In genomic region chr16:10827691-10828341, GRCh38 we compare ENCODE assay signal across 9 cellular contexts. TPM values are rescaled to one million over a fixed set of nuclear protein-coding genes. Genes with fewer than 3 reads are reported as not detected.
A peak's percentile ranks its signal among the peaks of the same experiment; 100 is the strongest.
DNase-seq lines count a peak whose midpoint lies in the region; ATAC-seq and TF ChIP-seq lines count a peak whose summit lies in the region.
"Had no signal": no experiment of that assay in that cellular context is flagged by ENCODE, and none has a peak within 500 bp of the region (broad histone marks: within the 10 kb centered on the region; RNA-seq: fewer than 3 reads in every experiment).

No MANE protein-coding gene starts in this region.

- H3F3A ChIP-seq in GM23248 (ENCODE audit: insufficient read depth): peaks cover 14% of the 10 kb centered on the region

- CTCF ChIA-PET in mammary epithelial cell (lab: Charles Lee; ENCODE audit: low non-redundant PET): no interaction called here

- H3K4me3 ChIP-seq in GM23248 (peak overlapping the region; percentile 30; the same call in 1 of the 2 replicates), mammary epithelial cell (replicated peaks in 1 of 3; ENCODE audit: insufficient read depth in 1 of 3, low read depth in 2 of 3, low read length in 3 of 3) (no peak overlapping the region)

- in situ Hi-C loops in GM23248 (cut with MboI) (no loop called here), mammary epithelial cell (cut with MboI; ENCODE audit: low sequenced_read_pairs in 2 of 2) (no loop called here)

- H3K4me3 Mint-ChIP-seq in glutamatergic neuron (ENCODE audit: unreplicated experiment): no peak overlapping the region

- no peaks in the 10 kb centered on the region for H3K4me1 Mint-ChIP-seq in glutamatergic neuron (ENCODE audit: low read depth, unreplicated experiment)

- H3K27ac Mint-ChIP-seq in glutamatergic neuron (ENCODE audit: unreplicated experiment): no peak overlapping the region

- H3K36me3 ChIP-seq in GM23248 (ENCODE audit: low read depth): no peaks in the 10 kb centered on the region
- H3K36me3 ChIP-seq in mammary epithelial cell (ENCODE audit: insufficient read depth, low read length): no peaks in the 10 kb centered on the region

- 5 to 11% methylated on average over 9 to 10 of the region's 11 CpGs for WGBS in GM23248 (ENCODE audit: low coverage in 1 of 2, low lambda C conversion rate in 2 of 2, missing lambda C conversion rate in 2 of 2), 2 experiments
- 23% methylated on average over 6 of the region's 11 CpGs for WGBS in mammary epithelial cell (ENCODE audit: low coverage, missing lambda C conversion rate)

- DNase-seq in GM23248: peak; percentile 95
- peak; percentile 62 for DNase-seq in mammary epithelial cell
- peak; percentile 35 to 58 for DNase-seq in left colon
- peak; percentile 36 for DNase-seq in smooth muscle cell of the brain vasculature (ENCODE audit: low read depth, low spot score)
- DNase-seq in NCI-H748 (lab: John Stamatoyannopoulos, UW; ENCODE audit: unreplicated experiment): no peak
- DNase-seq in T-helper 1 cell: no peak
- DNase-seq in glutamatergic neuron: no peak

- H4K20me1 ChIP-seq in GM23248 (ENCODE audit: insufficient read depth) (no peaks in the 10 kb centered on the region), mammary epithelial cell (ENCODE audit: insufficient read depth, low read length) (no peaks in the 10 kb centered on the region)

- H3K27ac ChIP-seq in GM23248: peak overlapping the region; percentile 79
- peak overlapping the region; percentile 10 for H3K27ac ChIP-seq in mammary epithelial cell (ENCODE audit: insufficient read depth, low read depth, low read length)

- dilution Hi-C loops in mammary epithelial cell (cut with HindIII; ENCODE audit: low sequenced_read_pairs): no loop called here

- H3K9me3 ChIP-seq in GM23248 (ENCODE audit: low read depth) (no peaks in the 10 kb centered on the region), mammary epithelial cell (replicated peaks; ENCODE audit: insufficient read depth, low read length) (no peaks in the 10 kb centered on the region)

- H3K4me2 ChIP-seq in GM23248 (ENCODE audit: unreplicated experiment) (peak overlapping the region; percentile 58), mammary epithelial cell (ENCODE audit: insufficient read depth, low read depth, low read length) (peak overlapping the region; percentile 9)

- ATAC-seq in left colon: peak; percentile 18
- ATAC-seq in GM21381 (IDR thresholded peaks at IDR 0.05; ENCODE audit: unreplicated experiment): no peak

- BruUV-seq in mammary epithelial cell (replicated peaks; lab: Mats Ljungman, UMichigan): no TSS peak

- H3K9ac ChIP-seq in GM23248: peak overlapping the region; percentile 70
- H3K9ac ChIP-seq in mammary epithelial cell (ENCODE audit: insufficient read depth, low read length): no peak overlapping the region

- H3K9me3 Mint-ChIP-seq in glutamatergic neuron (ENCODE audit: unreplicated experiment): no peaks in the 10 kb centered on the region

- H3K36me3 Mint-ChIP-seq in glutamatergic neuron (ENCODE audit: unreplicated experiment): no peaks in the 10 kb centered on the region

- H3K4me1 ChIP-seq in GM23248 (ENCODE audit: insufficient read depth) (peaks cover 23% of the 10 kb centered on the region), mammary epithelial cell (ENCODE audit: insufficient read depth, low read length) (peaks cover 20% of the 10 kb centered on the region)

- H3K79me2 ChIP-seq in GM23248 (ENCODE audit: insufficient read depth) (no peaks in the 10 kb centered on the region), mammary epithelial cell (ENCODE audit: insufficient read depth, low read length) (no peaks in the 10 kb centered on the region)

- H3K9me2 ChIP-seq in GM23248 (ENCODE audit: insufficient read depth): no peaks in the 10 kb centered on the region

- TF ChIP-seq CTCF in mammary epithelial cell (conservative IDR thresholded peaks at IDR 0.05 in 1 of 2, IDR thresholded peaks at IDR 0.05 in 1 of 2; ENCODE audit: extremely low read depth in 1 of 2, insufficient read depth in 1 of 2, low read depth in 1 of 2, low read length in 2 of 2) (no peak), glutamatergic neuron (IDR thresholded peaks at IDR 0.05; ENCODE audit: partially characterized antibody, unreplicated experiment) (no peak)

- peaks cover 4% of the 10 kb centered on the region for H3K27me3 Mint-ChIP-seq in glutamatergic neuron (ENCODE audit: unreplicated experiment)

- intact Hi-C loops in mammary epithelial cell (cut with micrococcal nuclease): loop anchor here (2.0 to 10.0 kb wide), 2 partner anchors 33 to 87 kb away; no protein-coding TSS in a partner anchor
- intact Hi-C loops in left colon (cut with DNase I, micrococcal nuclease): no loop called here

- H3K27me3 ChIP-seq in GM23248 (replicated peaks; ENCODE audit: insufficient read depth) (no peaks in the 10 kb centered on the region; the same call in 1 of the 2 replicates), mammary epithelial cell (ENCODE audit: insufficient read depth, low read length) (no peaks in the 10 kb centered on the region)

- H2AFZ ChIP-seq in GM23248: peak overlapping the region; percentile 67
- H2AFZ ChIP-seq in mammary epithelial cell (ENCODE audit: low read depth, low read length): peak overlapping the region; percentile 79

RNA-seq across cellular contexts. Expression of gene TVP23A, which starts 9.2 kb away (rescaled TPM):
- total RNA-seq in GM23248 (2014; rRNA removed; shearing (Covaris generic)): not detected in 2 replicates
- 0.06 and 0.13 TPM in 2 replicates for polyA plus RNA-seq in GM23248 (2016; fragmentation: Nextera tagmentation; extraction: Ambion mirVana)
- not detected for total RNA-seq in mammary epithelial cell
- polyA plus RNA-seq in mammary epithelial cell: not detected
- not detected for polyA minus RNA-seq in mammary epithelial cell
- total RNA-seq in left colon: under 1 TPM in 1 of 2 donors, not detected in 1; 0.78 TPM
- 8.4 TPM for total RNA-seq in glutamatergic neuron (ENCODE audit: unreplicated experiment)
- total RNA-seq: T-helper 2 cell treated with Interferon-gamma antibody and Interleukin-4, amounts not matched to agents 100 ng/mL and 5 ng/mL, for 36 hours had no signal

RNA-seq across cellular contexts. Expression of gene CIITA, which starts 49.2 kb away (rescaled TPM):
- under 0.01 TPM in 1 of 2 replicates, not detected in the other for total RNA-seq in GM23248 (2014; rRNA removed; shearing (Covaris generic))
- polyA plus RNA-seq in GM23248 (2016; fragmentation: Nextera tagmentation; extraction: Ambion mirVana) (0.09 and 0.75 TPM in 2 replicates), mammary epithelial cell (0.05 TPM)
- total RNA-seq in mammary epithelial cell (under 1 TPM; 0.17 to 0.35 TPM), left colon (10 to 100 TPM in 1 of 2 donors, 1 to 10 TPM in 1; 4.9 to 10.2 TPM), glutamatergic neuron (ENCODE audit: unreplicated experiment) (0.69 TPM)
- not detected for polyA minus RNA-seq in mammary epithelial cell

Comparison
In these comparisons a context has a peak if more than half of its experiments do, and no peak if none do; other contexts are left out.
1. DNase-seq: peak in GM23248 (single experiment), mammary epithelial cell (single experiment), left colon (2 of 2) and smooth muscle cell of the brain vasculature (single experiment); none in NCI-H748 (single experiment), T-helper 1 cell (0 of 5) and glutamatergic neuron (single experiment).